2 cellular contexts compared by ENCODE assay signal in the genomic region with DNA sequence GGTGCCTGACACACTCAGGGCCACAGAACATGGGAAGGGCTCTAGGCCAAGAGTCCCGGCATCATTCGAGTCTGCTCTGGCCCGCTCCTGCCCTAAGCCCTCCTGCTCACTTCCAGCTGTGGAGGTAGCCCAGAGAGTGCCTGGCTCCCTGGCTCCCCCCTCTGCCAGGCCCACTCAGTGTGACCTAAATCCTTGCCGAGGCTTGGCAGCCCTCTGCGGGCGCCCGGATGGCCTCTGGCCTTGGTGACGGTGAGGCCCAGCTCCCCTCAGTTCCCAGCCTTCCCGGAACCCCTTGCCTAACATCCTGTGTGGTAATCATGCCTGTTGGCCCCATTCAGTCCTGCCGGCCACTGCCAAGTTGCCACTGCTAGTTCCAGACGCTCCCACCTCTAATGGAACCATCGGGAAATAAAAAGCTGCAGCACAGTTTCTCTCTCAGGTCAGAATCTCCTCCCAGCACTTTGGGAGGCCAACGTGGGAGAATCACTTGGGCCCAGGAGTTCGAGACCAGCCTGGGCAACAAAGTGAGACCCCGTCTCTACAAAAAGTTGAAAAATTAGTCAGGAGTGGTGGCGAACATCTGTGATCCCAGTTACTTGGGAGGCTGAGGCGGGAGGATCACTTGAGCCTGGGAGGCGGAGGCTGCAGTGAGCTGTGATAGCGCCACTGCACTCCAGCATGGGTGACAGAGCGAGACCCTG.
TF ChIP-seq lines count a peak whose summit lies in the region.

No MANE protein-coding gene starts in this region.

TF ChIP-seq in IMR-90, 13 proteins besides CTCF, POLR2A, EP300 and RAD21 (continued from another document):
- TF ChIP-seq, protein P1, sequence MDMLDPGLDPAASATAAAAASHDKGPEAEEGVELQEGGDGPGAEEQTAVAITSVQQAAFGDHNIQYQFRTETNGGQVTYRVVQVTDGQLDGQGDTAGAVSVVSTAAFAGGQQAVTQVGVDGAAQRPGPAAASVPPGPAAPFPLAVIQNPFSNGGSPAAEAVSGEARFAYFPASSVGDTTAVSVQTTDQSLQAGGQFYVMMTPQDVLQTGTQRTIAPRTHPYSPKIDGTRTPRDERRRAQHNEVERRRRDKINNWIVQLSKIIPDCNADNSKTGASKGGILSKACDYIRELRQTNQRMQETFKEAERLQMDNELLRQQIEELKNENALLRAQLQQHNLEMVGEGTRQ (IDR thresholded peaks at IDR 0.05; ENCODE audit: low read depth, low read length), result no peak
- TF ChIP-seq MAZ (IDR thresholded peaks at IDR 0.05; ENCODE audit: borderline replicate concordance, low read depth, low read length) (no peak), MXI1 (IDR thresholded peaks at IDR 0.05; ENCODE audit: borderline replicate concordance, low read depth, low read length) (no peak)
TF ChIP-seq in IMR-90: peak in this region for 1.

TF ChIP-seq in liver, 16 proteins besides CTCF, POLR2A, EP300 and RAD21 (continued from another document):
- TF ChIP-seq, protein P2, sequence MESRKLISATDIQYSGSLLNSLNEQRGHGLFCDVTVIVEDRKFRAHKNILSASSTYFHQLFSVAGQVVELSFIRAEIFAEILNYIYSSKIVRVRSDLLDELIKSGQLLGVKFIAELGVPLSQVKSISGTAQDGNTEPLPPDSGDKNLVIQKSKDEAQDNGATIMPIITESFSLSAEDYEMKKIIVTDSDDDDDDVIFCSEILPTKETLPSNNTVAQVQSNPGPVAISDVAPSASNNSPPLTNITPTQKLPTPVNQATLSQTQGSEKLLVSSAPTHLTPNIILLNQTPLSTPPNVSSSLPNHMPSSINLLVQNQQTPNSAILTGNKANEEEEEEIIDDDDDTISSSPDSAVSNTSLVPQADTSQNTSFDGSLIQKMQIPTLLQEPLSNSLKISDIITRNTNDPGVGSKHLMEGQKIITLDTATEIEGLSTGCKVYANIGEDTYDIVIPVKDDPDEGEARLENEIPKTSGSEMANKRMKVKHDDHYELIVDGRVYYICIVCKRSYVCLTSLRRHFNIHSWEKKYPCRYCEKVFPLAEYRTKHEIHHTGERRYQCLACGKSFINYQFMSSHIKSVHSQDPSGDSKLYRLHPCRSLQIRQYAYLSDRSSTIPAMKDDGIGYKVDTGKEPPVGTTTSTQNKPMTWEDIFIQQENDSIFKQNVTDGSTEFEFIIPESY (IDR thresholded peaks at IDR 0.05), result peak; percentile 89
- peak in 1 of 2 donors; percentile 74 for TF ChIP-seq JUND (IDR thresholded peaks at IDR 0.05)
- peak; percentile 91 for TF ChIP-seq NR2F2 (IDR thresholded peaks at IDR 0.05)
- peak; percentile 71 for TF ChIP-seq FOXA2 (IDR thresholded peaks at IDR 0.05)
- TF ChIP-seq, protein P3, sequence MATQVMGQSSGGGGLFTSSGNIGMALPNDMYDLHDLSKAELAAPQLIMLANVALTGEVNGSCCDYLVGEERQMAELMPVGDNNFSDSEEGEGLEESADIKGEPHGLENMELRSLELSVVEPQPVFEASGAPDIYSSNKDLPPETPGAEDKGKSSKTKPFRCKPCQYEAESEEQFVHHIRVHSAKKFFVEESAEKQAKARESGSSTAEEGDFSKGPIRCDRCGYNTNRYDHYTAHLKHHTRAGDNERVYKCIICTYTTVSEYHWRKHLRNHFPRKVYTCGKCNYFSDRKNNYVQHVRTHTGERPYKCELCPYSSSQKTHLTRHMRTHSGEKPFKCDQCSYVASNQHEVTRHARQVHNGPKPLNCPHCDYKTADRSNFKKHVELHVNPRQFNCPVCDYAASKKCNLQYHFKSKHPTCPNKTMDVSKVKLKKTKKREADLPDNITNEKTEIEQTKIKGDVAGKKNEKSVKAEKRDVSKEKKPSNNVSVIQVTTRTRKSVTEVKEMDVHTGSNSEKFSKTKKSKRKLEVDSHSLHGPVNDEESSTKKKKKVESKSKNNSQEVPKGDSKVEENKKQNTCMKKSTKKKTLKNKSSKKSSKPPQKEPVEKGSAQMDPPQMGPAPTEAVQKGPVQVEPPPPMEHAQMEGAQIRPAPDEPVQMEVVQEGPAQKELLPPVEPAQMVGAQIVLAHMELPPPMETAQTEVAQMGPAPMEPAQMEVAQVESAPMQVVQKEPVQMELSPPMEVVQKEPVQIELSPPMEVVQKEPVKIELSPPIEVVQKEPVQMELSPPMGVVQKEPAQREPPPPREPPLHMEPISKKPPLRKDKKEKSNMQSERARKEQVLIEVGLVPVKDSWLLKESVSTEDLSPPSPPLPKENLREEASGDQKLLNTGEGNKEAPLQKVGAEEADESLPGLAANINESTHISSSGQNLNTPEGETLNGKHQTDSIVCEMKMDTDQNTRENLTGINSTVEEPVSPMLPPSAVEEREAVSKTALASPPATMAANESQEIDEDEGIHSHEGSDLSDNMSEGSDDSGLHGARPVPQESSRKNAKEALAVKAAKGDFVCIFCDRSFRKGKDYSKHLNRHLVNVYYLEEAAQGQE (IDR thresholded peaks at IDR 0.05), result peak; percentile 91
- TF ChIP-seq HNF4A (conservative IDR thresholded peaks at IDR 0.05), result peak; percentile 71 to 83
- TF ChIP-seq, protein P4, sequence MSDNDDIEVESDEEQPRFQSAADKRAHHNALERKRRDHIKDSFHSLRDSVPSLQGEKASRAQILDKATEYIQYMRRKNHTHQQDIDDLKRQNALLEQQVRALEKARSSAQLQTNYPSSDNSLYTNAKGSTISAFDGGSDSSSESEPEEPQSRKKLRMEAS (IDR thresholded peaks at IDR 0.05), result peak; percentile 96
- peak; percentile 92 for TF ChIP-seq TAF1 (conservative IDR thresholded peaks at IDR 0.05)
- TF ChIP-seq EGR1 (IDR thresholded peaks at IDR 0.05; ENCODE audit: low read depth in 2 of 2), result peak in 1 of 2 donors; percentile 71
- TF ChIP-seq, protein P5, sequence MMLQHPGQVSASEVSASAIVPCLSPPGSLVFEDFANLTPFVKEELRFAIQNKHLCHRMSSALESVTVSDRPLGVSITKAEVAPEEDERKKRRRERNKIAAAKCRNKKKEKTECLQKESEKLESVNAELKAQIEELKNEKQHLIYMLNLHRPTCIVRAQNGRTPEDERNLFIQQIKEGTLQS (IDR thresholded peaks at IDR 0.05), result peak; percentile 58
- peak; percentile 92 for TF ChIP-seq YY1 (IDR thresholded peaks at IDR 0.05)
- peak; percentile 96 for TF ChIP-seq SP1 (IDR thresholded peaks at IDR 0.05)
- peak; percentile 78 for TF ChIP-seq FOXA1 (IDR thresholded peaks at IDR 0.05)
- peak; percentile 24 to 78 for TF ChIP-seq GABPA (IDR thresholded peaks at IDR 0.05 in 1 of 2, conservative IDR thresholded peaks at IDR 0.05 in 1 of 2)
TF ChIP-seq in liver: peak in this region for 16.
